9 cellular contexts compared by ENCODE assay signal in genomic region chr9:133135193-133135745, GRCh38. TPM values are rescaled to one million over a fixed set of nuclear protein-coding genes. Genes with fewer than 3 reads are reported as not detected.
DNase-seq lines count a peak whose midpoint lies in the region; ATAC-seq, FAIRE-seq and TF ChIP-seq lines count a peak whose summit lies in the region.
"Had no signal": no experiment of that assay in that cellular context is flagged by ENCODE, and none has a peak within 500 bp of the region (broad histone marks: within the 10 kb centered on the region; RNA-seq: fewer than 3 reads in every experiment).

No MANE protein-coding gene starts in this region.

- H3K36me3 ChIP-seq in pancreas, result no peaks in the 10 kb centered on the region

- H3K9me3 ChIP-seq in pancreas, result no peaks in the 10 kb centered on the region

- H3K4me1 ChIP-seq in pancreas, result peaks cover 41 to 60% (median 41%) of the 10 kb centered on the region in 3 donors

- no peaks in the 10 kb centered on the region for H3K27me3 ChIP-seq in pancreas

- no peaks in the 10 kb centered on the region for H3K27me3 Mint-ChIP-seq in activated T-helper 17 cell treated with anti-CD3 and anti-CD28 coated beads, Interleukin-2, amount 50 U/mL, for 72 hours

- peak overlapping the region; percentile 100 for H3K27ac Mint-ChIP-seq in activated T-helper 17 cell treated with anti-CD3 and anti-CD28 coated beads, Interleukin-2, amount 50 U/mL, for 72 hours

- H3K4me3 ChIP-seq in fibroblast of mammary gland (ENCODE audit: control insufficient read depth, low read depth, low read length) (no peak overlapping the region), pancreas (no peak overlapping the region)

- peak overlapping the region; percentile 92 for H3K4me3 Mint-ChIP-seq in activated T-helper 17 cell treated with anti-CD3 and anti-CD28 coated beads, Interleukin-2, amount 50 U/mL, for 72 hours

- intact Hi-C loops in pancreas (cut with DNase I), result no loop called here

- no peak for TF ChIP-seq CTCF in fibroblast of mammary gland (conservative IDR thresholded peaks at IDR 0.05; ENCODE audit: control insufficient read depth, insufficient read depth, low read depth, low read length)
- TF ChIP-seq CTCF in pancreas (IDR thresholded peaks at IDR 0.05), result no peak

- H3K4me1 Mint-ChIP-seq in activated T-helper 17 cell treated with anti-CD3 and anti-CD28 coated beads, Interleukin-2, amount 50 U/mL, for 72 hours, result peaks cover 40% of the 10 kb centered on the region

- peak; percentile 86 for DNase-seq in AG20443 (ENCODE audit: low spot score)
- peak; percentile 82 for DNase-seq in NCI-H1092 (lab: John Stamatoyannopoulos, UW)
- DNase-seq in fibroblast of mammary gland (ENCODE audit: low read depth), result peak; percentile 88
- DNase-seq in pancreas, result peak; percentile 52 to 84 (median 73)
- DNase-seq in NCI-H82 (lab: John Stamatoyannopoulos, UW), result no peak

- 14 to 26% methylated on average over 4 to 7 of the region's 7 CpGs for whole genome bisulfite sequencing in pancreas, 2 donors

- peaks cover 61% of the 10 kb centered on the region for H3K36me3 Mint-ChIP-seq in activated T-helper 17 cell treated with anti-CD3 and anti-CD28 coated beads, Interleukin-2, amount 50 U/mL, for 72 hours (ENCODE audit: low read depth)

- peak; percentile 68 for ATAC-seq in activated T-helper 17 cell treated with anti-CD3 and anti-CD28 coated beads, Interleukin-2, amount 50 U/mL, for 72 hours (replicated peaks)
- peak in 3 of 4 donors; percentile 5 to 19 (median 16) for ATAC-seq in pancreas
- ATAC-seq in HG02678 (IDR thresholded peaks at IDR 0.05; ENCODE audit: unreplicated experiment), result no peak
- no peak for ATAC-seq in GM21381 (IDR thresholded peaks at IDR 0.05; ENCODE audit: unreplicated experiment)

- H3K9me3 Mint-ChIP-seq in activated T-helper 17 cell treated with anti-CD3 and anti-CD28 coated beads, Interleukin-2, amount 50 U/mL, for 72 hours, result no peaks in the 10 kb centered on the region

- FAIRE-seq in pancreas (lab: Jason Lieb, UNC), result no peak
- FAIRE-seq: colon had no signal

- peak overlapping the region; percentile 91 to 98 (median 96) for H3K27ac ChIP-seq in pancreas

RNA-seq across cellular contexts. Expression of gene RALGDS, which starts 14.2 kb away (rescaled TPM):
- 100 to 1,000 TPM; 101 to 156 TPM for total RNA-seq in activated T-helper 17 cell treated with anti-CD3 and anti-CD28 coated beads, Interleukin-2, amount 50 U/mL, for 72 hours
- total RNA-seq in pancreas, result 10 to 100 TPM; 16.1 to 31.9 (median 20.3) TPM
- polyA plus RNA-seq in pancreas, result 10 to 100 TPM; 56.0 to 69.7 TPM

RNA-seq across cellular contexts. Expression of gene GBGT1, which starts 28.4 kb away (rescaled TPM):
- total RNA-seq in activated T-helper 17 cell treated with anti-CD3 and anti-CD28 coated beads, Interleukin-2, amount 50 U/mL, for 72 hours, result 1 to 10 TPM; 2.8 to 7.2 TPM
- 10 to 100 TPM in 1 of 6 donors, 1 to 10 TPM in 5; 1.5 to 11.9 (median 3.1) TPM for total RNA-seq in pancreas
- 1 to 10 TPM; 4.5 to 4.6 TPM for polyA plus RNA-seq in pancreas

Comparison
In these comparisons a context has a peak if more than half of its experiments do, and no peak if none do; other contexts are left out.
1. ATAC-seq: peak in activated T-helper 17 cell treated with anti-CD3 and anti-CD28 coated beads, Interleukin-2, amount 50 U/mL, for 72 hours (single experiment) and pancreas (3 of 4); none in HG02678 (single experiment) and GM21381 (single experiment).